ENCODE assay signal across 1 cellular context in genomic region chr6:4647414-4648365, GRCh38.
TF ChIP-seq lines count a peak whose summit lies in the region.

No MANE protein-coding gene starts in this region.

TF ChIP-seq in WTC11, 78 proteins besides CTCF, POLR2A, EP300 and RAD21 (continued from another document and continues in another):
- TF ChIP-seq, protein P1, sequence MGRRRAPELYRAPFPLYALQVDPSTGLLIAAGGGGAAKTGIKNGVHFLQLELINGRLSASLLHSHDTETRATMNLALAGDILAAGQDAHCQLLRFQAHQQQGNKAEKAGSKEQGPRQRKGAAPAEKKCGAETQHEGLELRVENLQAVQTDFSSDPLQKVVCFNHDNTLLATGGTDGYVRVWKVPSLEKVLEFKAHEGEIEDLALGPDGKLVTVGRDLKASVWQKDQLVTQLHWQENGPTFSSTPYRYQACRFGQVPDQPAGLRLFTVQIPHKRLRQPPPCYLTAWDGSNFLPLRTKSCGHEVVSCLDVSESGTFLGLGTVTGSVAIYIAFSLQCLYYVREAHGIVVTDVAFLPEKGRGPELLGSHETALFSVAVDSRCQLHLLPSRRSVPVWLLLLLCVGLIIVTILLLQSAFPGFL (CRISPR knock-in tag; IDR thresholded peaks at IDR 0.05; ENCODE audit: borderline replicate concordance): peak; percentile 46; the same call in 1 of the 2 replicates
- 0 out of 2 replicates have a peak, but pooled peaks have one; percentile 64 for TF ChIP-seq CREB1 (CRISPR knock-in tag; IDR thresholded peaks at IDR 0.05)
- TF ChIP-seq MYBL2 (CRISPR knock-in tag; IDR thresholded peaks at IDR 0.05): peak; percentile 77; the same call in 1 of the 2 replicates
- TF ChIP-seq SP1 (CRISPR knock-in tag; conservative IDR thresholded peaks at IDR 0.05): peak; percentile 90
- no peak for TF ChIP-seq ATF2 (CRISPR knock-in tag; IDR thresholded peaks at IDR 0.05; ENCODE audit: borderline replicate concordance, low read depth)
- TF ChIP-seq, protein P2, sequence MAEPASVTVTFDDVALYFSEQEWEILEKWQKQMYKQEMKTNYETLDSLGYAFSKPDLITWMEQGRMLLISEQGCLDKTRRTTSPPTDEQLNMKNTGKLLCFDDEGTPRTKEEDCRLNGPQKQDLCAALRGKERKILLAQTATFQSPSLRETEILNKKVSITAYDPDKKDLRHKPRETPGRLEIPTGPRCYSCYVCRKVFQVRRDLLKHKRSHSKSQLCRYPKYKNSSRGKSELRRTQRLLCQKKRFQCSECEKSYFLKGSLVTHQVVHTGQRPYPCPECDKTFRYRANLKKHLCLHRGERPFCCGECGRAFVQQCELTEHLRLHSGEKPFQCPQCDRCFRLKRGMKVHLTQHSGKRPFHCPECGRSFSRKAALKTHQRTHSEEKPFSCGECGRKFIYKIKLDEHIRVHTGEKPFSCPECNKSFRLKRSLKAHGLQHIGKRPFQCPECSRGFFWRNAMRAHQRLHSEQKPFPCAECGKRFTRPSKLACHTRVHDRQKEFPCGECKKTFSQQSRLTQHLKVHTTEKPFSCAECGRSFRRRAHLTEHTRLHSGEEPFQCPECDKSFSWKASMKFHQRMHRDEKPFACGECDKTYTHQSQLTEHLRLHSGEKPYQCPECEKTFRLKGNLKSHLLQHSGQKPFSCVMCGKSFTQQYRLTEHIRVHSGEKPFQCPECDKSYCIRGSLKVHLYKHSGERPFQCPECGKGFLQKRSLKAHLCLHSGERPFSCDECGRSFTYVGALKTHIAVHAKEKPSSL (CRISPR knock-in tag; conservative IDR thresholded peaks at IDR 0.05): no peak
- no peak for TF ChIP-seq HMGXB4 (CRISPR knock-in tag; IDR thresholded peaks at IDR 0.05)
- no peak for TF ChIP-seq HMGA2 (CRISPR knock-in tag; IDR thresholded peaks at IDR 0.05)
- TF ChIP-seq ETV6 (CRISPR knock-in tag; IDR thresholded peaks at IDR 0.05): peak; percentile 97
- TF ChIP-seq SOX15 (CRISPR knock-in tag; IDR thresholded peaks at IDR 0.05): no peak
- TF ChIP-seq, protein P3, sequence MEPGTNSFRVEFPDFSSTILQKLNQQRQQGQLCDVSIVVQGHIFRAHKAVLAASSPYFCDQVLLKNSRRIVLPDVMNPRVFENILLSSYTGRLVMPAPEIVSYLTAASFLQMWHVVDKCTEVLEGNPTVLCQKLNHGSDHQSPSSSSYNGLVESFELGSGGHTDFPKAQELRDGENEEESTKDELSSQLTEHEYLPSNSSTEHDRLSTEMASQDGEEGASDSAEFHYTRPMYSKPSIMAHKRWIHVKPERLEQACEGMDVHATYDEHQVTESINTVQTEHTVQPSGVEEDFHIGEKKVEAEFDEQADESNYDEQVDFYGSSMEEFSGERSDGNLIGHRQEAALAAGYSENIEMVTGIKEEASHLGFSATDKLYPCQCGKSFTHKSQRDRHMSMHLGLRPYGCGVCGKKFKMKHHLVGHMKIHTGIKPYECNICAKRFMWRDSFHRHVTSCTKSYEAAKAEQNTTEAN (CRISPR knock-in tag; IDR thresholded peaks at IDR 0.05): peak; percentile 84; the same call in 1 of the 2 replicates
- TF ChIP-seq E2F5 (CRISPR knock-in tag; IDR thresholded peaks at IDR 0.05): peak; percentile 80; the same call in 1 of the 2 replicates
- 0 out of 2 replicates have a peak, but pooled peaks have one; percentile 60 for TF ChIP-seq IRF1 (CRISPR knock-in tag; IDR thresholded peaks at IDR 0.05)
- TF ChIP-seq FOXJ3 (CRISPR knock-in tag; IDR thresholded peaks at IDR 0.05; ENCODE audit: borderline replicate concordance): no peak
- TF ChIP-seq TEAD1 (CRISPR knock-in tag; IDR thresholded peaks at IDR 0.05): peak; percentile 94
- TF ChIP-seq USF1 (CRISPR knock-in tag; IDR thresholded peaks at IDR 0.05): peak; percentile 73; the same call in 1 of the 2 replicates
- TF ChIP-seq FOXP1 (CRISPR knock-in tag; IDR thresholded peaks at IDR 0.05; ENCODE audit: borderline replicate concordance): peak; percentile 96
- TF ChIP-seq TEAD4 (CRISPR knock-in tag; IDR thresholded peaks at IDR 0.05): peak; percentile 65; the same call in 1 of the 2 replicates
- TF ChIP-seq SMAD4 (CRISPR knock-in tag; IDR thresholded peaks at IDR 0.05): 0 out of 2 replicates have a peak, but pooled peaks have one; percentile 32
- no peak for TF ChIP-seq ZNF416 (CRISPR knock-in tag; IDR thresholded peaks at IDR 0.05)
- TF ChIP-seq RELA (CRISPR knock-in tag; IDR thresholded peaks at IDR 0.05; ENCODE audit: borderline replicate concordance): no peak
- peak; percentile 95 for TF ChIP-seq ZNF423 (CRISPR knock-in tag; IDR thresholded peaks at IDR 0.05)
- TF ChIP-seq MLX (CRISPR knock-in tag; IDR thresholded peaks at IDR 0.05): no peak
- TF ChIP-seq, protein P4, sequence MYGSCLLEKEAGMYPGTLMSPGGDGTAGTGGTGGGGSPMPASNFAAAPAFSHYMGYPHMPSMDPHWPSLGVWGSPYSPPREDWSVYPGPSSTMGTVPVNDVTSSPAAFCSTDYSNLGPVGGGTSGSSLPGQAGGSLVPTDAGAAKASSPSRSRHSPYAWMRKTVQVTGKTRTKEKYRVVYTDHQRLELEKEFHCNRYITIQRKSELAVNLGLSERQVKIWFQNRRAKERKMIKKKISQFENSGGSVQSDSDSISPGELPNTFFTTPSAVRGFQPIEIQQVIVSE (CRISPR knock-in tag; IDR thresholded peaks at IDR 0.05; ENCODE audit: borderline replicate concordance): no peak
- TF ChIP-seq AR (CRISPR knock-in tag; IDR thresholded peaks at IDR 0.05): no peak
- TF ChIP-seq NR1H2 (CRISPR knock-in tag; IDR thresholded peaks at IDR 0.05): no peak
- TF ChIP-seq, protein P5, sequence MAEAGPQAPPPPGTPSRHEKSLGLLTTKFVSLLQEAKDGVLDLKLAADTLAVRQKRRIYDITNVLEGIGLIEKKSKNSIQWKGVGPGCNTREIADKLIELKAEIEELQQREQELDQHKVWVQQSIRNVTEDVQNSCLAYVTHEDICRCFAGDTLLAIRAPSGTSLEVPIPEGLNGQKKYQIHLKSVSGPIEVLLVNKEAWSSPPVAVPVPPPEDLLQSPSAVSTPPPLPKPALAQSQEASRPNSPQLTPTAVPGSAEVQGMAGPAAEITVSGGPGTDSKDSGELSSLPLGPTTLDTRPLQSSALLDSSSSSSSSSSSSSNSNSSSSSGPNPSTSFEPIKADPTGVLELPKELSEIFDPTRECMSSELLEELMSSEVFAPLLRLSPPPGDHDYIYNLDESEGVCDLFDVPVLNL (CRISPR knock-in tag; IDR thresholded peaks at IDR 0.05; ENCODE audit: borderline replicate concordance, low read depth): no peak
- TF ChIP-seq NFYB (CRISPR knock-in tag; conservative IDR thresholded peaks at IDR 0.05; ENCODE audit: low read depth): no peak
- peak; percentile 87; the same call in 1 of the 2 replicates for TF ChIP-seq NFE2L1 (CRISPR knock-in tag; IDR thresholded peaks at IDR 0.05)
- no peak for TF ChIP-seq ZNF512 (CRISPR knock-in tag; IDR thresholded peaks at IDR 0.05; ENCODE audit: borderline replicate concordance)
- peak; percentile 93 for TF ChIP-seq ZNF281 (CRISPR knock-in tag; IDR thresholded peaks at IDR 0.05)
- no peak for TF ChIP-seq MXD4 (CRISPR knock-in tag; IDR thresholded peaks at IDR 0.05; ENCODE audit: borderline replicate concordance)
